ENCODE assay signal across 22 cellular contexts in the genomic region with DNA sequence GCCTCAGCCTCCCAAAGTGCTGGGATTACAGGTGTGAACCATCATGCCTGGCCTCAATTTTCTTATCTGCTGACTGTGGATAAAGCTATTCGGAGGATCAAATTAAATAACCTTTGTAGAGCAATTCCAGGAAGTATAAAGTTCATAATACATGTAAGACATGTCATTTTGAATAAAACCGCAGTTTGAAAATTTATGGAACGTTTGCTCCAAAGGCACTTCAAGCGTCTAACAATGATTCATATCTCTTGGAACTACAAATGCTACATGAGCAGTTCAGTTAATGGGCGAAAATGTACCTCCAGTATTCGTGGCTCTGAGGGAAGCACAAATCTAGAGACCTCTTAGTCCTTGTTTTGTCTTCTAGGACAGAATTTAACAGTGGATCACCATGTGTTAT.
"Had no signal": no experiment of that assay in that cellular context is flagged by ENCODE, and none has a peak within 500 bp of the region (broad histone marks: within the 10 kb centered on the region; RNA-seq: fewer than 3 reads in every experiment).

No MANE protein-coding gene starts in this region.

- ATAC-seq: effector memory CD8-positive, alpha-beta T cell; esophagus mucosa; foreskin keratinocyte; gastrocnemius medialis; left cardiac atrium; left lung; left ventricle myocardium superior; lower lobe of right lung; mucosa of descending colon had no signal

- H3K4me1 Mint-ChIP-seq: naive B cell had no signal

- H3K27me3 Mint-ChIP-seq: dendritic cell treated with granulocyte-macrophage colony-stimulating factor and Interleukin-4, amounts not matched to agents 40 ng/mL and 50 ng/mL, for 4 days; effector memory CD8-positive, alpha-beta T cell; naive B cell had no signal

- H3K4me3 Mint-ChIP-seq: dendritic cell treated with granulocyte-macrophage colony-stimulating factor and Interleukin-4, amounts not matched to agents 40 ng/mL and 50 ng/mL, for 4 days; effector memory CD8-positive, alpha-beta T cell; endodermal cell; mesothelial cell of epicardium; naive B cell had no signal

- H3K36me3 Mint-ChIP-seq: mesothelial cell of epicardium, naive B cell had no signal

- H3K27ac Mint-ChIP-seq: dendritic cell treated with granulocyte-macrophage colony-stimulating factor and Interleukin-4, amounts not matched to agents 40 ng/mL and 50 ng/mL, for 4 days; effector memory CD8-positive, alpha-beta T cell; endodermal cell; mesothelial cell of epicardium; naive B cell had no signal

- DNase-seq: colonic mucosa; cortex of kidney; effector CD8-positive, alpha-beta T cell; effector memory CD8-positive, alpha-beta T cell; endodermal cell; erythroblast; foreskin keratinocyte; gastrocnemius medialis; glutamatergic neuron; head of caudate nucleus; heart right ventricle; hippocampal formation; left cardiac atrium; left lung; left ventricle myocardium superior; lower lobe of right lung; mesenchymal stem cell; mucosa of descending colon; naive B cell had no signal
